Comparison of ENCODE assay signal across 18 cellular contexts in genomic region chr19:29085630-29086029, GRCh38.
"Had no signal": no experiment of that assay in that cellular context is flagged by ENCODE, and none has a peak within 500 bp of the region (broad histone marks: within the 10 kb centered on the region; RNA-seq: fewer than 3 reads in every experiment).

No MANE protein-coding gene starts in this region.

- H3K9me2 ChIP-seq: SK-N-SH had no signal

- H3K4me3 ChIP-seq: MG63 had no signal

- H3K36me3 ChIP-seq: MG63 had no signal

- H3K9me3 ChIP-seq: MG63, SK-N-SH had no signal

- H3K4me2 ChIP-seq: SK-N-SH had no signal

- DNase-seq: IMR-90, Karpas-422, KG1, MG63, NCI-H1092, NCI-H1105 treated with DMSO at 0.1 percent for 48 hours, NCI-H1417 treated with DMSO at 0.1 percent for 48 hours, NCI-H146, NCI-H1694 treated with DMSO at 0.1 percent for 48 hours, NCI-H1930, NCI-H2081, NCI-H226, NCI-H446, NCI-H510A, NCI-H524 treated with DMSO at 0.1 percent for 48 hours, NCI-H69, Right ventricle myocardium superior, SK-N-SH had no signal
